Comparison of ENCODE assay signal across 22 cellular contexts in the genomic region with DNA sequence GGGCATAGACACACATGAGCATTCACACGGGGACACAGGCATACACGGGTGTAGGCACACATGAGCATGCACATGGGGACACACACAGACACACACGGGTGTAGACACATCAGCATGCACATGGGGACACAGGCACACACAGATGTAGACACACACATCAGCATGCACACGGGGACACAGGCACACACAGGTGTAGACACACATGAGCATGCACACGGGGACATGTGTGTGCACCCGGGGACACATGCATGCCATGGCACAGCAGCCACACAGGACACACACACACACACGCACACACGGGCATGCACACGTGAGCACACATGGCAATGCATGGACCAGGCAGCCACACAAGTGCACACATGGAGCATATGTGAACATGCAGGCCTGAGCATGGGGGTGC.
"Had no signal": no experiment of that assay in that cellular context is flagged by ENCODE, and none has a peak within 500 bp of the region (broad histone marks: within the 10 kb centered on the region; RNA-seq: fewer than 3 reads in every experiment).

No MANE protein-coding gene starts in this region.

- H3K4me3 ChIP-seq: body of pancreas, Peyer's patch, SJSA1 had no signal

- H3K27ac ChIP-seq: body of pancreas, Peyer's patch, SJSA1 had no signal

- H3K27me3 ChIP-seq: body of pancreas, Peyer's patch, SJSA1 had no signal

- DNase-seq: activated B cell treated with CpG ODN at 0.5 μM for 24 hours; activated CD4-positive, alpha-beta T cell treated with anti-CD3 and anti-CD28 coated beads for 1 hour; activated CD4-positive, alpha-beta T cell treated with anti-CD3 and anti-CD28 coated beads, Interleukin-2, amount 10 ng/mL, durations not matched to agents 24 days and 14 days; activated CD4-positive, alpha-beta T cell treated with anti-CD3 and anti-CD28 coated beads, Interleukin-2, amount 50 U/mL, for 48 hours; activated CD8-positive, alpha-beta memory T cell treated with anti-CD3 and anti-CD28 coated beads, Interleukin-2, amount 10 ng/mL, durations not matched to agents 7 days and 5 days; activated effector memory CD4-positive, alpha-beta T cell treated with Interleukin-2 at 50 U/mL for 16 hours; activated naive CD4-positive, alpha-beta T cell; activated T-cell treated with anti-CD3 and anti-CD28 coated beads, Interleukin-2, amount 50 U/mL, for 24 hours; aorta; body of pancreas; NCI-H1105; NCI-H1436; NCI-H1694 treated with DMSO at 0.1 percent for 48 hours; NCI-H2081; NCI-H510A treated with DMSO at 0.1 percent for 48 hours; NCI-H69; NK-92 treated with Interleukin-12 subunit alpha and Interleukin-12 subunit beta, amount 100 ng/mL, for 24 hours; Peyer's patch; SHP77; SW 1271 had no signal

- ATAC-seq: activated CD8-positive, alpha-beta memory T cell treated with anti-CD3 and anti-CD28 coated beads, Interleukin-2, amount 10 ng/mL, durations not matched to agents 7 days and 5 days; body of pancreas; SK-N-SH treated with all-trans-retinoic acid at 6 μM for 48 hours had no signal

- H3K9me3 ChIP-seq: body of pancreas, Peyer's patch, SJSA1 had no signal
